Comparison of ENCODE assay signal across 8 cellular contexts in genomic region chr2:96265349-96265839, GRCh38. TPM values are rescaled to one million over a fixed set of nuclear protein-coding genes. Genes with fewer than 3 reads are reported as not detected.
DNase-seq lines count a peak whose midpoint lies in the region; ATAC-seq and TF ChIP-seq lines count a peak whose summit lies in the region.

No MANE protein-coding gene starts in this region.

- intact Hi-C loops in colonic mucosa (cut with DNase I) = loop anchor here (5.0 to 10.0 kb wide), 2 partner anchors 37 to 251 kb away; no protein-coding TSS in a partner anchor
- intact Hi-C loops in lower leg skin (cut with DNase I; ENCODE audit: low total_unique reads) = no loop called here

- H3K4me3 ChIP-seq in colonic mucosa (peak overlapping the region; percentile 93), lower leg skin (ENCODE audit: low read depth, poor library complexity, severe bottlenecking) (peak overlapping the region; percentile 89)

- H3K9me3 ChIP-seq in colonic mucosa = no peaks in the 10 kb centered on the region

- no peak for TF ChIP-seq CTCF in colonic mucosa (IDR thresholded peaks at IDR 0.05)
- TF ChIP-seq CTCF in lower leg skin (IDR thresholded peaks at IDR 0.05) = no peak

- H3K36me3 Mint-ChIP-seq in T-helper 2 cell treated with Interferon-gamma antibody and Interleukin-4, amounts not matched to agents 5 μg/mL and 100 μg/mL, for 36 hours (ENCODE audit: low read depth) = peaks cover 51% of the 10 kb centered on the region
- peaks cover 44% of the 10 kb centered on the region for H3K36me3 Mint-ChIP-seq in stimulated activated naive CD8-positive, alpha-beta T cell treated with anti-CD3 and anti-CD28 coated beads, Interleukin-15, Interleukin-2, amounts not matched to agents 100 ng/mL and 50 ng/mL, for 24 hours (ENCODE audit: low read depth)

- no peak for TF ChIP-seq POLR2A in lower leg skin (IDR thresholded peaks at IDR 0.05)

- H3K4me3 Mint-ChIP-seq in T-helper 2 cell treated with Interferon-gamma antibody and Interleukin-4, amounts not matched to agents 5 μg/mL and 100 μg/mL, for 36 hours = peak overlapping the region; percentile 99
- H3K4me3 Mint-ChIP-seq in stimulated activated naive CD8-positive, alpha-beta T cell treated with anti-CD3 and anti-CD28 coated beads, Interleukin-15, Interleukin-2, amounts not matched to agents 100 ng/mL and 50 ng/mL, for 24 hours = peak overlapping the region; percentile 99

- peak; percentile 41 to 50 for DNase-seq in stimulated activated CD4-positive, alpha-beta T cell treated with anti-CD3 and anti-CD28 coated beads, Interleukin-2, amount 100 ng/mL, for 24 hours
- DNase-seq in stimulated activated CD4-positive, alpha-beta T cell treated with anti-CD3 and anti-CD28 coated beads, Interleukin-1b, Interleukin-23, amount 100 ng/mL, for 48 hours = no peak
- DNase-seq in T-helper 2 cell treated with Interferon-gamma antibody and Interleukin-4, amounts not matched to agents 5 μg/mL and 100 μg/mL, for 36 hours (ENCODE audit: low spot score) = peak; percentile 29
- DNase-seq in colonic mucosa (peak; percentile 67), lower leg skin (ENCODE audit: low spot score in 2 of 2) (peak; percentile 56 to 92), NCI-H1092 (lab: John Stamatoyannopoulos, UW) (no peak)

- no peaks in the 10 kb centered on the region for H3K27me3 ChIP-seq in colonic mucosa

- peaks cover 10% of the 10 kb centered on the region for H3K36me3 ChIP-seq in colonic mucosa

- peaks cover 44% of the 10 kb centered on the region for H3K4me1 ChIP-seq in colonic mucosa

- H3K9ac ChIP-seq in colonic mucosa (ENCODE audit: low read depth in 2 of 2, low read length in 2 of 2) = peak overlapping the region; percentile 85 to 93

- H3K4me1 Mint-ChIP-seq in T-helper 2 cell treated with Interferon-gamma antibody and Interleukin-4, amounts not matched to agents 5 μg/mL and 100 μg/mL, for 36 hours (ENCODE audit: low read depth) = peaks cover 33% of the 10 kb centered on the region
- peaks cover 60% of the 10 kb centered on the region for H3K4me1 Mint-ChIP-seq in stimulated activated naive CD8-positive, alpha-beta T cell treated with anti-CD3 and anti-CD28 coated beads, Interleukin-15, Interleukin-2, amounts not matched to agents 100 ng/mL and 50 ng/mL, for 24 hours (ENCODE audit: low read depth)

- H3K9me3 Mint-ChIP-seq in T-helper 2 cell treated with Interferon-gamma antibody and Interleukin-4, amounts not matched to agents 5 μg/mL and 100 μg/mL, for 36 hours = no peaks in the 10 kb centered on the region
- H3K9me3 Mint-ChIP-seq in stimulated activated naive CD8-positive, alpha-beta T cell treated with anti-CD3 and anti-CD28 coated beads, Interleukin-15, Interleukin-2, amounts not matched to agents 100 ng/mL and 50 ng/mL, for 24 hours = no peaks in the 10 kb centered on the region

- peak overlapping the region; percentile 92 for H3K27ac Mint-ChIP-seq in T-helper 2 cell treated with Interferon-gamma antibody and Interleukin-4, amounts not matched to agents 5 μg/mL and 100 μg/mL, for 36 hours
- H3K27ac Mint-ChIP-seq in stimulated activated naive CD8-positive, alpha-beta T cell treated with anti-CD3 and anti-CD28 coated beads, Interleukin-15, Interleukin-2, amounts not matched to agents 100 ng/mL and 50 ng/mL, for 24 hours = peak overlapping the region; percentile 36

- WGBS in lower leg skin, 2 donors = 0 to 1% methylated on average over 31 to 49 of the region's 49 CpGs

- ATAC-seq in HG03135 (IDR thresholded peaks at IDR 0.05; ENCODE audit: unreplicated experiment) = peak; percentile 21

- H3K27me3 Mint-ChIP-seq in T-helper 2 cell treated with Interferon-gamma antibody and Interleukin-4, amounts not matched to agents 5 μg/mL and 100 μg/mL, for 36 hours (ENCODE audit: low read depth) = no peaks in the 10 kb centered on the region
- no peaks in the 10 kb centered on the region for H3K27me3 Mint-ChIP-seq in stimulated activated naive CD8-positive, alpha-beta T cell treated with anti-CD3 and anti-CD28 coated beads, Interleukin-15, Interleukin-2, amounts not matched to agents 100 ng/mL and 50 ng/mL, for 24 hours

- peak overlapping the region; percentile 76 for H3K27ac ChIP-seq in colonic mucosa

RNA-seq across cellular contexts. Expression of gene TMEM127, which starts 0.4 kb away (rescaled TPM):
- total RNA-seq in colonic mucosa (10 to 100 TPM; 61.9 to 81.1 TPM), lower leg skin (10 to 100 TPM; 49.5 to 76.2 (median 60.4) TPM)

RNA-seq across cellular contexts. Expression of gene CIAO1, which starts 0.6 kb away (rescaled TPM):
- total RNA-seq in colonic mucosa (10 to 100 TPM; 56.0 to 75.5 TPM), lower leg skin (100 to 1,000 TPM in 1 of 4 donors, 10 to 100 TPM in 3; 86.1 to 115 (median 96.2) TPM)

RNA-seq across cellular contexts. Expression of gene SNRNP200, which starts 40.0 kb away (rescaled TPM):
- total RNA-seq in colonic mucosa (100 to 1,000 TPM in 1 of 2 donors, 10 to 100 TPM in 1; 90.4 to 127 TPM), lower leg skin (10 to 100 TPM; 73.4 to 94.0 (median 87.5) TPM)

RNA-seq across cellular contexts. Expression of gene STARD7, which starts 56.8 kb away (rescaled TPM):
- total RNA-seq in colonic mucosa (100 to 1,000 TPM; 102 to 179 TPM), lower leg skin (100 to 1,000 TPM in 2 of 4 donors, 10 to 100 TPM in 2; 52.5 to 101 (median 77.2) TPM)

RNA-seq across cellular contexts. Expression of gene ITPRIPL1, which starts 59.7 kb away (rescaled TPM):
- total RNA-seq in colonic mucosa = under 1 TPM; 0.44 to 0.80 TPM
- 1 to 10 TPM in 2 of 4 donors, under 1 TPM in 2; 0.51 to 3.1 (median 1.9) TPM for total RNA-seq in lower leg skin

Comparison
In these comparisons a context has a peak if more than half of its experiments do, and no peak if none do; other contexts are left out.
1. DNase-seq: peak in stimulated activated CD4-positive, alpha-beta T cell treated with anti-CD3 and anti-CD28 coated beads, Interleukin-2, amount 100 ng/mL, for 24 hours (2 of 2), T-helper 2 cell treated with Interferon-gamma antibody and Interleukin-4, amounts not matched to agents 5 μg/mL and 100 μg/mL, for 36 hours (single experiment), colonic mucosa (single experiment) and lower leg skin (2 of 2); none in stimulated activated CD4-positive, alpha-beta T cell treated with anti-CD3 and anti-CD28 coated beads, Interleukin-1b, Interleukin-23, amount 100 ng/mL, for 48 hours (single experiment) and NCI-H1092 (single experiment).